14 cellular contexts compared by ENCODE assay signal in the genomic region with DNA sequence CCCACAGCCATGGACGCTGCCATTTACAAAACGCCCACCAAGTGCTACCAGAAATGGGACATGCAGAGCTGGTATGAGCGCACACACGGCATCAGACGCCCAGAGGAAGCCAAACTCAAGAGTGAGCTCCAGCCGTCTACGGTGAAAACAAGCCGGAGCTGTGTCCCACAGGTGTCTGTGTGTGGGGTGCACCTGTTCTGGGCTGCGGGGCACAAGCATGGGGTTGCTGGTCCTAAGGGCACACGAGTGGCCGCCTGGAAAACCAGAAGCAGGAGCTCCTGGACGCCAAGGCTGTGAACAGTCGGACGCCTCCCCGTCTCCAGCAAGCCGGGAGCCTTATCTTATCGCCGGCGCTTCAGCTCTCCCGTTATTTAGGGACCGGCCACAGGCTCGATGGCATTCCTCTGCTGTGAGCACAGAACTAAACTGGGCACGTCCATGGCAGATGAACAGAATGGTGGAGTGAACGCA.
"Had no signal": no experiment of that assay in that cellular context is flagged by ENCODE, and none has a peak within 500 bp of the region (broad histone marks: within the 10 kb centered on the region; RNA-seq: fewer than 3 reads in every experiment).

No MANE protein-coding gene starts in this region.

- H3K4me3 ChIP-seq: body of pancreas, left lung, neural progenitor cell had no signal

- H3K79me2 ChIP-seq: parathyroid adenoma had no signal

- DNase-seq: activated CD4-positive, alpha-beta T cell treated with anti-CD3 and anti-CD28 coated beads, Interleukin-2, amount 50 U/mL, for 4 hours; activated effector memory CD4-positive, alpha-beta T cell treated with Interleukin-2 at 50 U/mL for 16 hours; activated T-cell treated with anti-CD3 and anti-CD28 coated beads, Interleukin-2, amount 50 U/mL, for 24 hours; amniotic stem cell; body of pancreas; left lung; mesenchymal stem cell; stimulated activated CD4-positive, alpha-beta T cell treated with anti-CD3 and anti-CD28 coated beads, Interleukin-12 subunit alpha, Interleukin-12 subunit beta, amount 100 ng/mL, for 4 hours; stimulated activated naive CD4-positive, alpha-beta T cell; SW 1271 had no signal

- H3K9me3 ChIP-seq: body of pancreas, left lung had no signal

- H3K4me2 ChIP-seq: neural progenitor cell had no signal

- H3K36me3 ChIP-seq: neural progenitor cell had no signal

- H3K9ac ChIP-seq: neural progenitor cell, parathyroid adenoma had no signal

- ATAC-seq: activated naive CD4-positive, alpha-beta T cell treated with anti-CD3 and anti-CD28 coated beads, Interleukin-2, amount 50 U/mL, for 72 hours; body of pancreas; left lung had no signal

- H2AFZ ChIP-seq: neural progenitor cell, parathyroid adenoma had no signal

- H3K27ac ChIP-seq: body of pancreas, left lung, neural progenitor cell, parathyroid adenoma had no signal

- H3K4me1 ChIP-seq: left lung, neural progenitor cell, parathyroid adenoma had no signal

- H3K27me3 ChIP-seq: body of pancreas, dorsolateral prefrontal cortex, left lung, neural progenitor cell had no signal
